In genomic region chr17:12574525-12574924, GRCh38 we compare ENCODE assay signal across 7 cellular contexts.
"Had no signal": no experiment of that assay in that cellular context is flagged by ENCODE, and none has a peak within 500 bp of the region (broad histone marks: within the 10 kb centered on the region; RNA-seq: fewer than 3 reads in every experiment).

No MANE protein-coding gene starts in this region.

- H3K9ac ChIP-seq: GM23248 had no signal

- H2AFZ ChIP-seq: GM23248, GM23338 had no signal

- ATAC-seq: GM23338, HCT116 had no signal

- DNase-seq: GM23248, H7, H9, HCEC 1CT, HFFc6 had no signal

- H3K4me2 ChIP-seq: GM23338 had no signal

- H3K27ac ChIP-seq: GM23248 had no signal

- H3K4me3 ChIP-seq: GM23248, GM23338 had no signal
